Comparison of ENCODE assay signal across 25 cellular contexts in genomic region chr5:124665625-124666024, GRCh38.
"Had no signal": no experiment of that assay in that cellular context is flagged by ENCODE, and none has a peak within 500 bp of the region (broad histone marks: within the 10 kb centered on the region; RNA-seq: fewer than 3 reads in every experiment).

No MANE protein-coding gene starts in this region.

- FAIRE-seq: bronchial epithelial cell, kidney, urothelium cell line had no signal

- ATAC-seq: activated CD4-positive, alpha-beta T cell treated with anti-CD3 and anti-CD28 coated beads for 36 hours; gastroesophageal sphincter; heart right ventricle; left lobe of liver; lower lobe of right lung; naive thymus-derived CD4-positive, alpha-beta T cell; right cardiac atrium; stimulated activated naive CD8-positive, alpha-beta T cell treated with anti-CD3 and anti-CD28 coated beads, Interleukin-15, amount 100 ng/mL, for 72 hours had no signal

- DNase-seq: activated B cell treated with CpG ODN at 0.5 μM for 24 hours; activated CD4-positive, alpha-beta memory T cell treated with anti-CD3 and anti-CD28 coated beads for 36 hours; activated CD4-positive, alpha-beta T cell treated with anti-CD3 and anti-CD28 coated beads for 36 hours; activated naive CD4-positive, alpha-beta T cell treated with anti-CD3 and anti-CD28 coated beads for 36 hours; activated naive CD8-positive, alpha-beta T cell treated with anti-CD3 and anti-CD28 coated beads, Interleukin-2, amount 10 ng/mL, durations not matched to agents 7 days and 5 days; activated T-cell treated with anti-CD3 and anti-CD28 coated beads, Interleukin-2, amount 50 U/mL, for 48 hours; amniotic stem cell; cerebellar nuclear complex; esophagus squamous epithelium; heart right ventricle; kidney; lower lobe of right lung; mesendoderm; naive thymus-derived CD4-positive, alpha-beta T cell; right cardiac atrium; stimulated activated CD4-positive, alpha-beta T cell treated with anti-CD3 and anti-CD28 coated beads, Interleukin-1b, Interleukin-23, amount 100 ng/mL, for 48 hours; stimulated activated naive CD8-positive, alpha-beta T cell treated with anti-CD3 and anti-CD28 coated beads, Interleukin-15, amount 100 ng/mL, for 72 hours; T1000 had no signal

- H3K9me3 ChIP-seq: esophagus squamous epithelium, gastroesophageal sphincter, heart right ventricle, lower lobe of right lung, prostate gland, tibial nerve had no signal

- H3K4me3 ChIP-seq: coronary artery, esophagus squamous epithelium, gastroesophageal sphincter, heart right ventricle, lower lobe of right lung, prostate gland, tibial nerve had no signal

- H3K27me3 ChIP-seq: esophagus squamous epithelium, gastroesophageal sphincter, tibial nerve had no signal

- H3K36me3 ChIP-seq: esophagus squamous epithelium, gastroesophageal sphincter, heart right ventricle, lower lobe of right lung, prostate gland, tibial nerve had no signal

- H3K27ac ChIP-seq: coronary artery, esophagus squamous epithelium, gastroesophageal sphincter, heart right ventricle, lower lobe of right lung, prostate gland, tibial nerve had no signal
